Comparison of ENCODE assay signal across 8 cellular contexts in the genomic region with DNA sequence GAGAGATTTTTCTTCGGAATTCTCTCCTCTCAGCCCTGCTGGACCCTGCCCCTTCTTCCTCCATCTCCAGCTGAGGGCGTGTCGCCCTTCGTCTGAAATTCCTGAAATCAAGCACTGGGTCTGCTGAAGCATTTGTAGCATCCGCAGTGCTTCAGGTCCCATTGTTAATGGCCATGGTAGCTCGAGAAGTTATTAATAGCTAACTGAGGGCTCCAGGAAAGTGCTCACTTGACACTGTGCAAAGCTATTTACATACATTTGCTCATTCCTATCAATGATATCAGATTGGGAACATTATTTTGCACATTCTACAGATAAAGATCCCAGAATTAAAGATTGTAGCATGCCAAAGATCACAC. TPM values are rescaled to one million over a fixed set of nuclear protein-coding genes. Genes with fewer than 3 reads are reported as not detected.
DNase-seq lines count a peak whose midpoint lies in the region; ATAC-seq and TF ChIP-seq lines count a peak whose summit lies in the region.

No MANE protein-coding gene starts in this region.

- H3F3A ChIP-seq in SK-N-SH (replicated peaks; ENCODE audit: insufficient read depth): peaks cover 12% of the 10 kb centered on the region

- H3K4me3 ChIP-seq in GM06990 (replicated peaks; ENCODE audit: low read depth, low read length) (peak overlapping the region; percentile 96), SK-N-SH (ENCODE audit: low read depth in 2 of 2, low read length in 1 of 2) (peak overlapping the region; percentile 64 to 83), foreskin fibroblast (ENCODE audit: low read depth in 1 of 2, low read length in 2 of 2) (peak overlapping the region; percentile 82 to 93), prostate gland (peak overlapping the region; percentile 75 to 86)

- no peaks in the 10 kb centered on the region for H3K9me2 ChIP-seq in SK-N-SH

- TF ChIP-seq CTCF in GM06990 (IDR thresholded peaks at IDR 0.05; ENCODE audit: insufficient read depth, low read length, poor library complexity, severe bottlenecking): no peak
- no peak for TF ChIP-seq CTCF in SK-N-SH (IDR thresholded peaks at IDR 0.05)
- no peak for TF ChIP-seq CTCF in foreskin fibroblast (IDR thresholded peaks at IDR 0.05; ENCODE audit: low read depth, low read length)
- no peak for TF ChIP-seq CTCF in prostate gland (IDR thresholded peaks at IDR 0.05)

- DNase-seq in GM06990 (ENCODE audit: extremely low read depth, insufficient read length) (no peak), HCEC 1CT (peak; percentile 35), SK-N-SH (no peak), foreskin fibroblast (no peak), prostate gland (ENCODE audit: low spot score) (no peak), germinal center (ENCODE audit: low spot score) (no peak)
- DNase-seq in effector CD4-positive, alpha-beta T cell: no peak

- WGBS in SK-N-SH (ENCODE audit: low lambda C conversion rate): 2% methylated on average over 6 of the region's 6 CpGs
- WGBS in prostate gland: under 1% methylated on average over 6 of the region's 6 CpGs

- H4K20me1 ChIP-seq in SK-N-SH (ENCODE audit: insufficient read depth): peaks cover 4% of the 10 kb centered on the region

- no peak for TF ChIP-seq POLR2A in prostate gland (IDR thresholded peaks at IDR 0.05)

- H3K9me3 ChIP-seq in SK-N-SH: no peaks in the 10 kb centered on the region
- H3K9me3 ChIP-seq in prostate gland: no peaks in the 10 kb centered on the region

- H3K27me3 ChIP-seq in GM06990 (replicated peaks; ENCODE audit: control insufficient read depth, insufficient read depth, low read length) (no peaks in the 10 kb centered on the region), SK-N-SH (ENCODE audit: insufficient read depth) (no peaks in the 10 kb centered on the region), prostate gland (replicated peaks; ENCODE audit: insufficient read depth) (no peaks in the 10 kb centered on the region)

- H3K9ac ChIP-seq in SK-N-SH: peak overlapping the region; percentile 89

- H3K4me1 ChIP-seq in SK-N-SH (ENCODE audit: control insufficient read depth in 1 of 2, insufficient read depth in 2 of 2, low read depth in 1 of 2, low read length in 1 of 2) (no peaks in the 10 kb centered on the region; a peak in 2 of 4 replicates), prostate gland (replicated peaks) (peaks cover 11% of the 10 kb centered on the region)

- H3K4me2 ChIP-seq in SK-N-SH: peak overlapping the region; percentile 78

- TF ChIP-seq RAD21 in SK-N-SH (IDR thresholded peaks at IDR 0.05; ENCODE audit: low read length): no peak

- peaks cover 74% of the 10 kb centered on the region for H3K79me2 ChIP-seq in SK-N-SH (ENCODE audit: insufficient read depth)

- TF ChIP-seq EP300 in SK-N-SH (IDR thresholded peaks at IDR 0.05; ENCODE audit: borderline replicate concordance in 1 of 2, low read depth in 1 of 2, low read length in 1 of 2): no peak

- CTCF ChIA-PET in SK-N-SH (lab: Yijun Ruan, JAX): interaction anchor here (0.9 to 2.3 kb wide), 5 partner anchors 9 to 74 kb away, joined by 3 to 15 read pairs (median 4); no protein-coding TSS in a partner anchor

- H3K36me3 ChIP-seq in GM06990 (ENCODE audit: control insufficient read depth, insufficient read depth, low read length): no peaks in the 10 kb centered on the region
- peaks cover 2 to 22% of the 10 kb centered on the region in 2 experiments for H3K36me3 ChIP-seq in SK-N-SH (replicated peaks in 1 of 2; ENCODE audit: control insufficient read depth in 1 of 2, insufficient read depth in 2 of 2, low read length in 1 of 2)
- no peaks in the 10 kb centered on the region for H3K36me3 ChIP-seq in prostate gland

- ATAC-seq in GM21528 (IDR thresholded peaks at IDR 0.05; ENCODE audit: low FRiP score, unreplicated experiment): no peak

- peak overlapping the region; percentile 77 for H2AFZ ChIP-seq in SK-N-SH (ENCODE audit: low read depth)

- H3K27ac ChIP-seq in SK-N-SH (ENCODE audit: low read depth in 2 of 2, low read length in 1 of 2) (peak overlapping the region; percentile 85 to 93), prostate gland (peak overlapping the region; percentile 93 to 95)

- intact Hi-C loops in prostate gland (cut with DNase I): loop anchor here (5.0 kb wide), 2 partner anchors 71 to 84 kb away; a partner anchor contains a TSS

- POLR2A ChIA-PET in SK-N-SH (lab: Yijun Ruan, JAX): interaction anchor here (1.5 kb wide), 1 partner anchor 58 kb away, joined by 7 read pairs; a partner anchor contains a TSS

TF ChIP-seq in SK-N-SH, 30 proteins besides CTCF, POLR2A, EP300 and RAD21:
- no peak for TF ChIP-seq POLR2AphosphoS5 (IDR thresholded peaks at IDR 0.05; ENCODE audit: low read depth, low read length)
- TF ChIP-seq NRF1 (IDR thresholded peaks at IDR 0.05; ENCODE audit: low read depth, low read length): no peak
- no peak for TF ChIP-seq RXRA (IDR thresholded peaks at IDR 0.05; ENCODE audit: borderline replicate concordance, low read depth)
- TF ChIP-seq GATA2 (CRISPR knock-in tag; IDR thresholded peaks at IDR 0.05): no peak
- TF ChIP-seq TCF12 (IDR thresholded peaks at IDR 0.05): no peak
- TF ChIP-seq SIN3A (IDR thresholded peaks at IDR 0.05; ENCODE audit: borderline replicate concordance, low read depth, low read length): no peak
- TF ChIP-seq, protein P1, sequence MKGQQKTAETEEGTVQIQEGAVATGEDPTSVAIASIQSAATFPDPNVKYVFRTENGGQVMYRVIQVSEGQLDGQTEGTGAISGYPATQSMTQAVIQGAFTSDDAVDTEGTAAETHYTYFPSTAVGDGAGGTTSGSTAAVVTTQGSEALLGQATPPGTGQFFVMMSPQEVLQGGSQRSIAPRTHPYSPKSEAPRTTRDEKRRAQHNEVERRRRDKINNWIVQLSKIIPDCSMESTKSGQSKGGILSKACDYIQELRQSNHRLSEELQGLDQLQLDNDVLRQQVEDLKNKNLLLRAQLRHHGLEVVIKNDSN (IDR thresholded peaks at IDR 0.05; ENCODE audit: borderline replicate concordance, low read depth): no peak
- TF ChIP-seq, protein P2, sequence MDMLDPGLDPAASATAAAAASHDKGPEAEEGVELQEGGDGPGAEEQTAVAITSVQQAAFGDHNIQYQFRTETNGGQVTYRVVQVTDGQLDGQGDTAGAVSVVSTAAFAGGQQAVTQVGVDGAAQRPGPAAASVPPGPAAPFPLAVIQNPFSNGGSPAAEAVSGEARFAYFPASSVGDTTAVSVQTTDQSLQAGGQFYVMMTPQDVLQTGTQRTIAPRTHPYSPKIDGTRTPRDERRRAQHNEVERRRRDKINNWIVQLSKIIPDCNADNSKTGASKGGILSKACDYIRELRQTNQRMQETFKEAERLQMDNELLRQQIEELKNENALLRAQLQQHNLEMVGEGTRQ (IDR thresholded peaks at IDR 0.05; ENCODE audit: borderline replicate concordance, low read depth, low read length): no peak
- TF ChIP-seq FOXJ3 (CRISPR knock-in tag; IDR thresholded peaks at IDR 0.05): no peak
- no peak for TF ChIP-seq FOSL2 (IDR thresholded peaks at IDR 0.05; ENCODE audit: borderline replicate concordance, low read depth)
- TF ChIP-seq ELF1 (IDR thresholded peaks at IDR 0.05): no peak
- TF ChIP-seq FOXM1 (IDR thresholded peaks at IDR 0.05; ENCODE audit: low read depth): no peak
- TF ChIP-seq YY1 (IDR thresholded peaks at IDR 0.05; ENCODE audit: low read depth): no peak
- TF ChIP-seq NFIC (IDR thresholded peaks at IDR 0.05; ENCODE audit: borderline replicate concordance): no peak
- no peak for TF ChIP-seq MEF2A (IDR thresholded peaks at IDR 0.05; ENCODE audit: borderline replicate concordance, low read depth)
- TF ChIP-seq, protein P3, sequence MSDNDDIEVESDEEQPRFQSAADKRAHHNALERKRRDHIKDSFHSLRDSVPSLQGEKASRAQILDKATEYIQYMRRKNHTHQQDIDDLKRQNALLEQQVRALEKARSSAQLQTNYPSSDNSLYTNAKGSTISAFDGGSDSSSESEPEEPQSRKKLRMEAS (IDR thresholded peaks at IDR 0.05; ENCODE audit: low read depth): no peak
- no peak for TF ChIP-seq EZH2phosphoT487 (IDR thresholded peaks at IDR 0.05; ENCODE audit: borderline replicate concordance, low read depth)
- TF ChIP-seq TEAD4 (IDR thresholded peaks at IDR 0.05; ENCODE audit: borderline replicate concordance, insufficient read depth): no peak
- no peak for TF ChIP-seq MXI1 (IDR thresholded peaks at IDR 0.05; ENCODE audit: low read depth, low read length)
- TF ChIP-seq TAF1 (IDR thresholded peaks at IDR 0.05; ENCODE audit: borderline replicate concordance, low read depth, low read length): no peak

RNA-seq across cellular contexts. Expression of a gene that starts 0.5 kb away (rescaled TPM):
- 28.2 and 37.5 TPM in 2 replicates for polyA plus RNA-seq in SK-N-SH (2012; rRNA removed)
- polyA plus RNA-seq in SK-N-SH (2012; cell fraction: cytosol; rRNA removed): 27.5 and 31.9 TPM in 2 replicates
- polyA plus RNA-seq in SK-N-SH (2012; cell fraction: nucleus; rRNA removed): 23.2 and 53.1 TPM in 2 replicates
- 10 to 100 TPM; 15.8 to 17.7 TPM for total RNA-seq in prostate gland

RNA-seq across cellular contexts. Expression of a gene that starts 0.7 kb away (rescaled TPM):
- 21.4 and 30.9 TPM in 2 replicates for polyA plus RNA-seq in SK-N-SH (2012; rRNA removed)
- 27.2 and 27.6 TPM in 2 replicates for polyA plus RNA-seq in SK-N-SH (2012; cell fraction: cytosol; rRNA removed)
- 16.3 and 38.9 TPM in 2 replicates for polyA plus RNA-seq in SK-N-SH (2012; cell fraction: nucleus; rRNA removed)
- total RNA-seq in prostate gland: 10 to 100 TPM; 26.0 to 40.7 TPM

RNA-seq across cellular contexts. Expression of a gene that starts 58.2 kb away (rescaled TPM):
- 3.4 and 6.0 TPM in 2 replicates for polyA plus RNA-seq in SK-N-SH (2012; rRNA removed)
- polyA plus RNA-seq in SK-N-SH (2012; cell fraction: cytosol; rRNA removed): 3.7 and 4.1 TPM in 2 replicates
- polyA plus RNA-seq in SK-N-SH (2012; cell fraction: nucleus; rRNA removed): 7.0 and 14.1 TPM in 2 replicates
- 1 to 10 TPM in 1 of 2 donors, under 1 TPM in 1; 0.97 to 1.6 TPM for total RNA-seq in prostate gland
